ENCODE assay signal across 7 cellular contexts in genomic region chr18:112015-112733, GRCh38. TPM values are rescaled to one million over a fixed set of nuclear protein-coding genes. Genes with fewer than 3 reads are reported as not detected.
DNase-seq lines count a peak whose midpoint lies in the region; ATAC-seq, FAIRE-seq and TF ChIP-seq lines count a peak whose summit lies in the region.
"Not testable (repeated sequence)": the region's sequence is repeated elsewhere in the genome, so short reads cannot be mapped to it uniquely, and the experiment has no call there.

No MANE protein-coding gene starts in this region.

- TF ChIP-seq POLR2A in spleen (IDR thresholded peaks at IDR 0.05) = not testable (repeated sequence)

- not testable (repeated sequence) for H3K27me3 Mint-ChIP-seq in activated naive CD4-positive, alpha-beta T cell treated with anti-CD3 and anti-CD28 coated beads for 36 hours (ENCODE audit: low read depth); naive thymus-derived CD4-positive, alpha-beta T cell

- H3K4me3 ChIP-seq in SJCRH30 = peak overlapping the region; percentile 22; the same call in 1 of the 2 replicates
- H3K4me3 ChIP-seq in coronary artery = peak overlapping the region; percentile 58
- H3K4me3 ChIP-seq in heart right ventricle = peak overlapping the region in 9 of 10 donors; percentile 22 to 51 (median 40)
- not testable (repeated sequence) for H3K4me3 ChIP-seq in naive thymus-derived CD4-positive, alpha-beta T cell (ENCODE audit: low read length)
- H3K4me3 ChIP-seq in spleen = peak overlapping the region in 6 of 8 donors; percentile 22 to 64 (median 34)

- POLR2A ChIA-PET in naive thymus-derived CD4-positive, alpha-beta T cell (lab: Charles Lee) = not testable (repeated sequence)

- H3K4me3 Mint-ChIP-seq in activated naive CD4-positive, alpha-beta T cell treated with anti-CD3 and anti-CD28 coated beads for 36 hours = peak overlapping the region; percentile 40
- peak overlapping the region in 4 of 10 donors; percentile 12 to 69 (median 50) for H3K4me3 Mint-ChIP-seq in naive thymus-derived CD4-positive, alpha-beta T cell

- not testable (repeated sequence) for H3K27ac ChIP-seq in SJCRH30, coronary artery
- H3K27ac ChIP-seq in heart right ventricle (peak overlapping the region in 6 of 10 donors; percentile 35 to 71 (median 66)), spleen (peak overlapping the region in 3 of 8 donors; percentile 55 to 83 (median 80))
- H3K27ac ChIP-seq in naive thymus-derived CD4-positive, alpha-beta T cell (ENCODE audit: low read depth, low read length) = peak overlapping the region; percentile 82

- not testable (repeated sequence) for DNase-seq in SJCRH30; activated naive CD4-positive, alpha-beta T cell treated with anti-CD3 and anti-CD28 coated beads for 36 hours; coronary artery (ENCODE audit: low spot score)
- DNase-seq in heart right ventricle (peak; percentile 19 to 28), spleen (peak; percentile 79)
- peak in 7 of 9 donors; percentile 26 to 52 (median 42) for DNase-seq in naive thymus-derived CD4-positive, alpha-beta T cell

- not testable (repeated sequence) for H3K27ac Mint-ChIP-seq in activated naive CD4-positive, alpha-beta T cell treated with anti-CD3 and anti-CD28 coated beads for 36 hours
- peak overlapping the region in 3 of 9 donors; percentile 50 to 85 (median 66) for H3K27ac Mint-ChIP-seq in naive thymus-derived CD4-positive, alpha-beta T cell

- not testable (repeated sequence) for H3K9me3 ChIP-seq in SJCRH30 (replicated peaks); heart right ventricle; naive thymus-derived CD4-positive, alpha-beta T cell (ENCODE audit: control insufficient read depth in 2 of 3, low read length in 3 of 3)
- H3K9me3 ChIP-seq in spleen = peaks cover 0 to 12% (median 1%) of the 10 kb centered on the region in 8 donors

- intact Hi-C loops in activated naive CD4-positive, alpha-beta T cell treated with anti-CD3 and anti-CD28 coated beads for 36 hours (cut with micrococcal nuclease) = loop anchor here (5.0 kb wide), 1 partner anchor 485 kb away; the partner anchor contains the start of gene CLUL1
- intact Hi-C loops in heart right ventricle (cut with DNase I); spleen (cut with DNase I; ENCODE audit: low total_unique reads): not testable (repeated sequence)
- intact Hi-C loops in naive thymus-derived CD4-positive, alpha-beta T cell (cut with micrococcal nuclease) = loop anchor here (5.0 kb wide), 3 partner anchors 155 to 600 kb away; partner anchors contain the start of genes ENOSF1 (in 2 of the 2) and THOC1 (in 2 of the 2)

- TF ChIP-seq CTCF in coronary artery (IDR thresholded peaks at IDR 0.05); heart right ventricle (IDR thresholded peaks at IDR 0.05); spleen (IDR thresholded peaks at IDR 0.05 in 8 of 11, conservative IDR thresholded peaks at IDR 0.05 in 3 of 11): not testable (repeated sequence)

- H3K36me3 ChIP-seq in SJCRH30; heart right ventricle; naive thymus-derived CD4-positive, alpha-beta T cell (ENCODE audit: control insufficient read depth in 2 of 3, insufficient read depth in 3 of 3, low read length in 3 of 3); spleen: not testable (repeated sequence)

- H3K9me3 Mint-ChIP-seq in activated naive CD4-positive, alpha-beta T cell treated with anti-CD3 and anti-CD28 coated beads for 36 hours = peaks cover 21% of the 10 kb centered on the region
- peaks cover 16 to 33% (median 27%) of the 10 kb centered on the region in 11 donors for H3K9me3 Mint-ChIP-seq in naive thymus-derived CD4-positive, alpha-beta T cell

- ATAC-seq in heart right ventricle; naive thymus-derived CD4-positive, alpha-beta T cell: not testable (repeated sequence)

- CTCF ChIA-PET in activated naive CD4-positive, alpha-beta T cell treated with anti-CD3 and anti-CD28 coated beads for 36 hours (lab: Charles Lee); naive thymus-derived CD4-positive, alpha-beta T cell (lab: Charles Lee): not testable (repeated sequence)

- peaks cover 16% of the 10 kb centered on the region for H3K4me1 Mint-ChIP-seq in activated naive CD4-positive, alpha-beta T cell treated with anti-CD3 and anti-CD28 coated beads for 36 hours (ENCODE audit: low read depth)
- H3K4me1 Mint-ChIP-seq in naive thymus-derived CD4-positive, alpha-beta T cell = peaks cover 4 to 14% (median 7%) of the 10 kb centered on the region in 7 donors

- WGBS in heart right ventricle, 2 donors = 31 to 45% methylated on average over 22 to 26 of the region's 43 CpGs
- WGBS in spleen, 5 donors = 40 to 45% (median 42%) methylated on average over 21 to 32 of the region's 43 CpGs

- FAIRE-seq in G401.6 (lab: Jason Lieb, UNC) = peak; percentile 93

- H3K27me3 ChIP-seq in SJCRH30; naive thymus-derived CD4-positive, alpha-beta T cell (ENCODE audit: control insufficient read depth in 2 of 2, insufficient read depth in 2 of 2, low read length in 2 of 2): not testable (repeated sequence)
- peaks cover 0 to 13% (median 3%) of the 10 kb centered on the region in 7 donors for H3K27me3 ChIP-seq in heart right ventricle
- peaks cover 0 to 10% (median 0%) of the 10 kb centered on the region in 7 donors for H3K27me3 ChIP-seq in spleen (replicated peaks in 1 of 7)

- H3K36me3 Mint-ChIP-seq in activated naive CD4-positive, alpha-beta T cell treated with anti-CD3 and anti-CD28 coated beads for 36 hours (ENCODE audit: low read depth) = not testable (repeated sequence)
- H3K36me3 Mint-ChIP-seq in naive thymus-derived CD4-positive, alpha-beta T cell = peaks cover 0 to 21% (median 0%) of the 10 kb centered on the region in 5 donors

- H3K4me1 ChIP-seq in SJCRH30; heart right ventricle; naive thymus-derived CD4-positive, alpha-beta T cell (ENCODE audit: control insufficient read depth in 2 of 2, insufficient read depth in 2 of 2, low read length in 2 of 2): not testable (repeated sequence)
- H3K4me1 ChIP-seq in spleen = peaks cover 0 to 11% (median 2%) of the 10 kb centered on the region in 6 donors

RNA-seq across cellular contexts. Expression of gene USP14, which starts 46.2 kb away (rescaled TPM):
- total RNA-seq in SJCRH30 (2014; rRNA removed; shearing (Covaris generic)) = 23.1 and 24.9 TPM in 2 replicates
- 10 to 100 TPM; 90.0 to 96.6 TPM for total RNA-seq in activated naive CD4-positive, alpha-beta T cell treated with anti-CD3 and anti-CD28 coated beads for 36 hours
- total RNA-seq in heart right ventricle = 10 to 100 TPM; 45.5 to 53.3 (median 49.9) TPM
- 10 to 100 TPM; 15.3 to 26.2 TPM for polyA plus RNA-seq in heart right ventricle
- total RNA-seq in naive thymus-derived CD4-positive, alpha-beta T cell = 10 to 100 TPM; 39.2 to 70.6 (median 43.5) TPM
- polyA plus RNA-seq in naive thymus-derived CD4-positive, alpha-beta T cell = 10 to 100 TPM; 34.0 to 54.6 TPM
- total RNA-seq in spleen = 10 to 100 TPM; 26.9 to 43.9 (median 34.1) TPM
- polyA plus RNA-seq in spleen = 10 to 100 TPM; 13.0 to 17.8 (median 16.7) TPM
